Comparison of ENCODE assay signal across 1 cellular context in the genomic region with DNA sequence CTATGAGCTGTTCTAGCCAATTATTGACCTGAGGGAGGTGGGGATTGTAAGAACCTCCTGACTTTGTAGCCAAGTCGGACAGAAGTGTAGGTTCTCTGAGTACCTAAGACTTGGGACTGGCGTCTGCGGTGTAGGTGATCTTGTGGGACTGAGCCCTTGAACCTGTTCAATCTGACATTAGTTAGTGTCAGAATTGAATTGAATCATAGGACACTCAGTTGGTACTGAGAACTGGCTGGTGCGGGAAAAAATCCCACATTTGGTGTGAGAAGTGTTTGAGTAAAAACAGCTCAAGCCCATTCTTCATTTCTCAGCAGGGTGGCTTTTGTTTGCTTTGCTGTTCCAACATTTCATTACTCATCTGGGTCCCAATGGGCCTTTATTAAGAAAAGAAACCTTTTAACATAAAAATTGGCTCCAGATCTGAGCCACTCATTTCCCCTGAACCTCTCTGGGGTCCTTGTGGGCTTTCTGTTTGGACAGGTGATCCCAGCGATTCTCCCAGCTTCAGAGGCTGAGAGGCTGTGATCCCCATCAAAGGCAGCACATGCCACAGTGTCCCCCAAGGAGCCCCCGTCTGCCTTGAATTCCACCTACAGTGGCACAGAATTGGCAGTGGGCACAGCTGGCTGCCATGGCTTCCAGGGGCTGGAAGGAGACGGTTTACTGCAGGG.
TF ChIP-seq lines count a peak whose summit lies in the region.

No MANE protein-coding gene starts in this region.

TF ChIP-seq in endothelial cell of umbilical vein, 7 proteins besides CTCF, POLR2A, EP300 and RAD21:
- TF ChIP-seq, protein P1, sequence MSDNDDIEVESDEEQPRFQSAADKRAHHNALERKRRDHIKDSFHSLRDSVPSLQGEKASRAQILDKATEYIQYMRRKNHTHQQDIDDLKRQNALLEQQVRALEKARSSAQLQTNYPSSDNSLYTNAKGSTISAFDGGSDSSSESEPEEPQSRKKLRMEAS (IDR thresholded peaks at IDR 0.05; ENCODE audit: insufficient read depth, insufficient read length) = no peak
- TF ChIP-seq JUN (IDR thresholded peaks at IDR 0.05; ENCODE audit: borderline replicate concordance, insufficient read depth, insufficient read length, low read depth) (no peak), EZH2 (IDR thresholded peaks at IDR 0.05; ENCODE audit: borderline replicate concordance, low read depth, low read length, severe bottlenecking) (no peak), MYC (IDR thresholded peaks at IDR 0.05; ENCODE audit: low read depth, low read length) (no peak)
